20 cellular contexts compared by ENCODE assay signal in the genomic region with DNA sequence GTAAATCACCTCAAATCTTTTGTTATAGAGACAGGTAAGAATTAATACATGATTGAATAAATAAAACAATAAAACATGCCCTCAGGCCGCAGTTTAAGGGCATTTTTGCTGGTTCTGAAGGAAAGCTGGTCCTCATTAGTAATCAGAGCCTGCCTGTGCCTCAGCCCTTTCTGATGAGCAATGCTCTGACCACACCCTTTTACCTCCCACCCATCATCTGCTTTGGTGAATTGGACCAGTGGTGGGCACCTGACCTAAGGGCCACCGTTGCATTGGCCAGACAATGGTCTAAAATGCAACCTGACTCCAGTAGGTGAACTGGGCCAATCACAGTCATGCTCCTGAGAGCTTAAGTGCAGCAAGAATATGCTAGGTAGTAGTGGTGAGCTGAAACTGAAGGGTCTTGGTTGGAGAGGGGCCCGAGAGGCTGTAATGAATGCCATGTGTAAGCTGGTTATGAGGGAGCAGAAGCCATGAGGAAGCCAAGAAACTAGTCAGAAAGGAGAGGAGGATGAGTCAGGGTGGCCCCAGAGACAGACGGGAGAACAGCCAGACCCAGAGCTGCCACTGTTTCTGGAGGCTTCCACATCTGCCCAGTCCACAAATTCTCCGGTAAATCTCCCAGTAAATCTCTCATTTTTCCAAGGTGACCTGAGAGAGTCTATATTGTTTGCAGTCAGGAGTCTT. TPM values are rescaled to one million over a fixed set of nuclear protein-coding genes. Genes with fewer than 3 reads are reported as not detected.
A peak's percentile ranks its signal among the peaks of the same experiment; 100 is the strongest.
DNase-seq lines count a peak whose midpoint lies in the region; ATAC-seq, FAIRE-seq and TF ChIP-seq lines count a peak whose summit lies in the region.
"Had no signal": no experiment of that assay in that cellular context is flagged by ENCODE, and none has a peak within 500 bp of the region (broad histone marks: within the 10 kb centered on the region; RNA-seq: fewer than 3 reads in every experiment).

No MANE protein-coding gene starts in this region.

- no peaks in the 10 kb centered on the region for H4K20me1 ChIP-seq in HepG2 (ENCODE audit: insufficient read depth, low read length)
- H4K20me1 ChIP-seq in SK-N-SH (ENCODE audit: insufficient read depth), result no peaks in the 10 kb centered on the region

- FAIRE-seq in HepG2 (lab: Jason Lieb, UNC), result no peak
- FAIRE-seq: G401.6 had no signal

- peaks cover 2% of the 10 kb centered on the region for H3F3A ChIP-seq in SK-N-SH (replicated peaks; ENCODE audit: insufficient read depth)

- TF ChIP-seq RAD21 in HepG2 (CRISPR knock-in tag; IDR thresholded peaks at IDR 0.05) (no peak), SK-N-SH (IDR thresholded peaks at IDR 0.05; ENCODE audit: low read length) (no peak)

- no peaks in the 10 kb centered on the region; a peak in 1 of 5 replicates for H3K27me3 ChIP-seq in HepG2 (ENCODE audit: control insufficient read depth in 1 of 2, insufficient read depth in 2 of 2, low read length in 2 of 2)
- no peaks in the 10 kb centered on the region for H3K27me3 ChIP-seq in right lobe of liver
- no peaks in the 10 kb centered on the region for H3K27me3 ChIP-seq in SK-N-SH (ENCODE audit: insufficient read depth)
- H3K27me3 ChIP-seq in A673 (replicated peaks; ENCODE audit: insufficient read depth, low read depth, low read length, poor library complexity), result no peaks in the 10 kb centered on the region
- H3K27me3 ChIP-seq: ovary, right atrium auricular region had no signal

- CTCF ChIA-PET in HepG2 (lab: Yijun Ruan, JAX; ENCODE audit: low intra/inter-chr PET ratio, low total read pairs) (no interaction called here), SK-N-SH (lab: Yijun Ruan, JAX) (no interaction called here), A673 (lab: Charles Lee) (no interaction called here)

- H3K4me1 ChIP-seq in HepG2 (ENCODE audit: insufficient read depth, low read length) (peaks cover 16% of the 10 kb centered on the region), right lobe of liver (peaks cover 0 to 7% (median 3%) of the 10 kb centered on the region in 4 donors), SK-N-SH (ENCODE audit: control insufficient read depth in 1 of 2, insufficient read depth in 2 of 2, low read depth in 1 of 2, low read length in 1 of 2) (peaks cover 0 to 2% of the 10 kb centered on the region in 2 experiments; a peak in 3 of 4 replicates), A673 (ENCODE audit: insufficient read depth, low read length, poor library complexity, severe bottlenecking) (no peaks in the 10 kb centered on the region)
- H3K4me1 ChIP-seq: right atrium auricular region had no signal

- ATAC-seq in HepG2 (no peak), right lobe of liver (no peak), GM21529 (IDR thresholded peaks at IDR 0.05; ENCODE audit: unreplicated experiment) (no peak)
- ATAC-seq: activated T-helper 17 cell treated with anti-CD3 and anti-CD28 coated beads, Interleukin-2, amount 50 U/mL, for 72 hours; Panc1 had no signal

- in situ Hi-C loops in HepG2 (cut with HindIII; ENCODE audit: extremely low pct_ligation_motif_present, low pct_unique_long_range_greater_than_20kb), result no loop called here

- intact Hi-C loops in HepG2 (cut with micrococcal nuclease; ENCODE audit: unreplicated experiment) (no loop called here), right lobe of liver (cut with DNase I) (no loop called here), A673 (cut with micrococcal nuclease; ENCODE audit: unreplicated experiment) (no loop called here)

- TF ChIP-seq POLR2A in HepG2 (IDR thresholded peaks at IDR 0.05; ENCODE audit: insufficient read depth in 1 of 2, low read depth in 2 of 2, low read length in 2 of 2) (no peak), right lobe of liver (IDR thresholded peaks at IDR 0.05) (no peak)

- POLR2A ChIA-PET in HepG2 (lab: Yijun Ruan, JAX), result no interaction called here
- POLR2A ChIA-PET in SK-N-SH (lab: Yijun Ruan, JAX), result no interaction called here
- POLR2A ChIA-PET in A673 (lab: Charles Lee; ENCODE audit: low non-redundant PET), result no interaction called here

- H3K27ac ChIP-seq in HepG2 (ENCODE audit: extremely low read length, insufficient read depth, low read length), result no peak overlapping the region
- H3K27ac ChIP-seq in right lobe of liver, result no peak overlapping the region
- 0 out of 4 replicates have a peak overlapping the region, but pooled peaks of 1 of the 2 experiments have one; percentile 9 for H3K27ac ChIP-seq in SK-N-SH (ENCODE audit: low read depth in 2 of 2, low read length in 1 of 2)
- no peak overlapping the region for H3K27ac ChIP-seq in A673 (ENCODE audit: low read depth, low read length, poor library complexity, severe bottlenecking)
- H3K27ac ChIP-seq: ovary, right atrium auricular region had no signal

- no peaks in the 10 kb centered on the region for H3K36me3 ChIP-seq in HepG2 (replicated peaks in 1 of 2; ENCODE audit: control insufficient read depth in 1 of 2, insufficient read depth in 2 of 2, low read length in 2 of 2)
- no peaks in the 10 kb centered on the region for H3K36me3 ChIP-seq in right lobe of liver
- no peaks in the 10 kb centered on the region for H3K36me3 ChIP-seq in SK-N-SH (replicated peaks in 1 of 2; ENCODE audit: control insufficient read depth in 1 of 2, insufficient read depth in 2 of 2, low read length in 1 of 2)
- no peaks in the 10 kb centered on the region for H3K36me3 ChIP-seq in A673 (ENCODE audit: insufficient read depth, low read length, poor library complexity, severe bottlenecking)
- H3K36me3 ChIP-seq: ovary, right atrium auricular region had no signal

- no TSS peak for BruUV-seq in HepG2 (replicated peaks; lab: Mats Ljungman, UMichigan)
- BruUV-seq in A673 (replicated peaks; lab: Mats Ljungman, UMichigan), result no TSS peak

- H3K9me3 ChIP-seq in HepG2 (ENCODE audit: low read length), result no peaks in the 10 kb centered on the region
- no peaks in the 10 kb centered on the region for H3K9me3 ChIP-seq in right lobe of liver
- H3K9me3 ChIP-seq in SK-N-SH, result no peaks in the 10 kb centered on the region
- H3K9me3 ChIP-seq in A673 (ENCODE audit: low read depth, low read length, poor library complexity, severe bottlenecking), result no peaks in the 10 kb centered on the region
- H3K9me3 ChIP-seq: ovary, right atrium auricular region had no signal

- no peak for TF ChIP-seq EP300 in HepG2 (IDR thresholded peaks at IDR 0.05; ENCODE audit: low read depth in 2 of 2, low read length in 2 of 2)
- TF ChIP-seq EP300 in HepG2 (CRISPR knock-in tag; IDR thresholded peaks at IDR 0.05; ENCODE audit: borderline replicate concordance), result no peak
- no peak for TF ChIP-seq EP300 in SK-N-SH (IDR thresholded peaks at IDR 0.05; ENCODE audit: borderline replicate concordance in 1 of 2, low read depth in 1 of 2, low read length in 1 of 2)

- TF ChIP-seq CTCF in HepG2 (CRISPR knock-in tag; IDR thresholded peaks at IDR 0.05) (no peak), right lobe of liver (IDR thresholded peaks at IDR 0.05) (no peak), SK-N-SH (IDR thresholded peaks at IDR 0.05) (no peak), fibroblast of the aortic adventitia (IDR thresholded peaks at IDR 0.05; ENCODE audit: insufficient read depth, low read length) (no peak), A673 (conservative IDR thresholded peaks at IDR 0.05; ENCODE audit: low read depth, low read length) (no peak)

- H3K79me2 ChIP-seq in HepG2 (ENCODE audit: insufficient read depth, low read length) (no peaks in the 10 kb centered on the region), SK-N-SH (ENCODE audit: insufficient read depth) (no peaks in the 10 kb centered on the region)

- no peaks in the 10 kb centered on the region for H3K9me2 ChIP-seq in SK-N-SH

- 16% methylated on average over 5 of the region's 5 CpGs for WGBS in HepG2 (ENCODE audit: low lambda C conversion rate)
- WGBS in right lobe of liver (ENCODE audit: insufficient coverage, low coverage, low lambda C conversion rate, missing lambda C conversion rate), result 92% methylated on average over 2 of the region's 5 CpGs
- 58% methylated on average over 5 of the region's 5 CpGs for whole genome bisulfite sequencing in SK-N-SH (ENCODE audit: low lambda C conversion rate)

- no peak overlapping the region for H2AFZ ChIP-seq in HepG2 (ENCODE audit: low read length)
- H2AFZ ChIP-seq in SK-N-SH (ENCODE audit: low read depth), result no peak overlapping the region

- DNase-seq in HepG2 (ENCODE audit: low spot score) (no peak), right lobe of liver (no peak), SK-N-SH (no peak), fibroblast of the aortic adventitia (ENCODE audit: low read depth) (peak; percentile 70), A673 (ENCODE audit: low spot score) (no peak), NCI-H510A treated with DMSO at 0.1 percent for 48 hours (lab: John Stamatoyannopoulos, UW) (no peak)
- DNase-seq in activated CD4-positive, alpha-beta T cell treated with anti-CD3 and anti-CD28 coated beads for 1 hour, result no peak
- DNase-seq: activated CD8-positive, alpha-beta memory T cell treated with anti-CD3 and anti-CD28 coated beads, Interleukin-2, amount 50 U/mL, for 4 hours; C1 segment of cervical spinal cord; effector CD4-positive, alpha-beta T cell; erythroblast; left colon; naive B cell; NCI-H2081 treated with DMSO at 0.1 percent for 48 hours; ovary had no signal

- H3K4me2 ChIP-seq in HepG2 (ENCODE audit: low read depth, low read length) (no peak overlapping the region), SK-N-SH (no peak overlapping the region)

- H3K4me3 ChIP-seq in HepG2 (replicated peaks in 1 of 3; ENCODE audit: insufficient read depth in 1 of 3, low read depth in 2 of 3, low read length in 3 of 3) (no peak overlapping the region), right lobe of liver (no peak overlapping the region), SK-N-SH (ENCODE audit: low read depth in 2 of 2, low read length in 1 of 2) (no peak overlapping the region), fibroblast of the aortic adventitia (ENCODE audit: low read depth, low read length) (no peak overlapping the region), A673 (ENCODE audit: low read depth, low read length, poor library complexity, severe bottlenecking) (no peak overlapping the region)
- H3K4me3 ChIP-seq: ovary, right atrium auricular region had no signal

- no peak overlapping the region for H3K9ac ChIP-seq in HepG2 (ENCODE audit: insufficient read depth, low read depth, low read length)
- H3K9ac ChIP-seq in SK-N-SH, result no peak overlapping the region

RNA-seq across cellular contexts. Expression of gene ZSWIM6, which starts 45.5 kb away (rescaled TPM):
- 0.82 and 0.83 TPM in 2 replicates for total RNA-seq in HepG2 (2016; rRNA removed; fragmentation: Illumina TruSeq; extraction: Trizol)
- total RNA-seq in HepG2 (2016; cell fraction: cytosol; rRNA removed; fragmentation: Illumina TruSeq; extraction: Trizol; ENCODE audit: low read depth), result 0.91 and 0.97 TPM in 2 replicates
- 0.68 and 0.89 TPM in 2 replicates for total RNA-seq in HepG2 (2016; cell fraction: insoluble cytoplasmic fraction; rRNA removed; fragmentation: Illumina TruSeq; extraction: Trizol)
- 0.43 and 0.45 TPM in 2 replicates for total RNA-seq in HepG2 (2016; cell fraction: membrane; rRNA removed; fragmentation: Illumina TruSeq; extraction: Trizol)
- 1.5 and 1.8 TPM in 2 replicates for total RNA-seq in HepG2 (2016; cell fraction: nucleus; rRNA removed; fragmentation: Illumina TruSeq; extraction: Trizol)
- polyA plus RNA-seq in HepG2 (2011; rRNA removed), result 1.9 and 2.6 TPM in 2 replicates
- 1.2 and 1.5 TPM in 2 replicates for polyA plus RNA-seq in HepG2 (2011; cell fraction: cytosol; rRNA removed)
- polyA plus RNA-seq in HepG2 (2011; cell fraction: nucleus; rRNA removed), result 4.2 and 4.3 TPM in 2 replicates
- 1.3 and 1.7 TPM in 2 replicates for polyA plus RNA-seq in HepG2 (2012)
- 0.05 TPM in 1 of 2 replicates, not detected in the other for polyA plus RNA-seq in HepG2 (2016; cell fraction: cytosol; fragmentation: Illumina TruSeq; extraction: Trizol; ENCODE audit: low read depth)
- 0.93 and 1.0 TPM in 2 replicates for polyA plus RNA-seq in HepG2 (2016; cell fraction: insoluble cytoplasmic fraction; fragmentation: Illumina TruSeq; extraction: Trizol; ENCODE audit: low read depth)
- 0.13 and 0.15 TPM in 2 replicates for polyA plus RNA-seq in HepG2 (2016; cell fraction: membrane; fragmentation: Illumina TruSeq; extraction: Trizol; ENCODE audit: low read depth)
- polyA plus RNA-seq in HepG2 (2016; cell fraction: nucleus; fragmentation: Illumina TruSeq; extraction: Trizol; ENCODE audit: insufficient read depth, low read depth), result 3.2 and 3.3 TPM in 2 replicates
- polyA minus RNA-seq in HepG2 (2011; rRNA and poly(A)+ RNA removed; ENCODE audit: low replicate concordance), result 6.2 and 32.4 TPM in 2 replicates
- polyA minus RNA-seq in HepG2 (2011; cell fraction: cytosol; rRNA and poly(A)+ RNA removed), result 2.8 and 3.3 TPM in 2 replicates
- 5.5 and 7.1 TPM in 2 replicates for polyA minus RNA-seq in HepG2 (2011; cell fraction: nucleus; rRNA and poly(A)+ RNA removed)
- total RNA-seq in right lobe of liver, result 1 to 10 TPM; 2.8 to 7.2 (median 4.1) TPM
- 7.4 and 9.8 TPM in 2 replicates for polyA plus RNA-seq in SK-N-SH (2012; rRNA removed)
- 5.8 and 6.4 TPM in 2 replicates for polyA plus RNA-seq in SK-N-SH (2012; cell fraction: cytosol; rRNA removed)
- polyA plus RNA-seq in SK-N-SH (2012; cell fraction: nucleus; rRNA removed), result 13.4 and 24.6 TPM in 2 replicates
- 3.1 and 6.9 TPM in 2 replicates for total RNA-seq in fibroblast of the aortic adventitia (ENCODE audit: low replicate concordance)
- 43.9 and 47.3 TPM in 2 replicates for total RNA-seq in A673 (2021)

Comparison
In these comparisons a context has a peak if more than half of its experiments do, and no peak if none do; other contexts are left out.
1. Of the 25 proteins assayed by ChIP-seq in both HepG2 and SK-N-SH: peak only in HepG2: none; only in SK-N-SH: JUND, MAX, NFIC, PBX3 and TCF12; in both: FOSL2; in neither: 19.